16 cellular contexts compared by ENCODE assay signal in the genomic region with DNA sequence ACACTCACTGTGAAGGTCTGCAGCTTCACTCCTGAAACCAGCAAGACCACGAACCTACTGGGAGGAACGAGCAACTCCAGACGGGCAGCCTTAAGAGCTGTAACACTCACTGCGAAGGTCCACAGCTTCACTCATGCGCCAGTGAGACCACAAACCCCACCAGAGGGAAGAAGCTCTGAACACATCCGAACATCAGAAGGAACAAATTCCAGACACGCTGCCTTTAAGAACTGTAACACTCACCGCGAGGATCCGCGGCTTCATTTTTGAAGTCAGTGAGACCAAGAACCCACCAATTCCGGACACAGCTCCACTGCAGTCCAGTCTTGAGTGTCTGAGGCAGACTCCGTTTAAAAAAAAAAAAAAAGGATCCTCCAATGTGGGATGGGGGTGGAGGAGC.
DNase-seq lines count a peak whose midpoint lies in the region; ATAC-seq and TF ChIP-seq lines count a peak whose summit lies in the region.
"Had no signal": no experiment of that assay in that cellular context is flagged by ENCODE, and none has a peak within 500 bp of the region (broad histone marks: within the 10 kb centered on the region; RNA-seq: fewer than 3 reads in every experiment).

No MANE protein-coding gene starts in this region.

- H3K36me3 ChIP-seq in HCT116 (ENCODE audit: control insufficient read depth in 1 of 2, insufficient read depth in 2 of 2, low read length in 2 of 2) (no peaks in the 10 kb centered on the region), trophoblast cell (ENCODE audit: control insufficient read depth in 1 of 2, insufficient read depth in 2 of 2, low read length in 2 of 2) (no peaks in the 10 kb centered on the region)
- H3K36me3 ChIP-seq: SJCRH30 had no signal

- no TSS peak for BruUV-seq in HCT116 (replicated peaks; lab: Mats Ljungman, UMichigan)

- peaks cover 22% of the 10 kb centered on the region for H3K4me1 Mint-ChIP-seq in activated CD8-positive, alpha-beta T cell treated with anti-CD3 and anti-CD28 coated beads, Interleukin-2, amount 10 ng/mL, durations not matched to agents 7 days and 5 days (ENCODE audit: low read depth)
- H3K4me1 Mint-ChIP-seq in activated CD8-positive, alpha-beta T cell treated with anti-CD3 and anti-CD28 coated beads for 36 hours (ENCODE audit: low read depth), result peaks cover 17% of the 10 kb centered on the region
- H3K4me1 Mint-ChIP-seq in central memory CD8-positive, alpha-beta T cell, result peaks cover 17% of the 10 kb centered on the region

- peak overlapping the region; percentile 50 for H2BK120ac ChIP-seq in trophoblast cell (ENCODE audit: insufficient read depth, low read length, poor library complexity)

- no peak for TF ChIP-seq CTCF in activated CD8-positive, alpha-beta T cell treated with anti-CD3 and anti-CD28 coated beads for 36 hours (IDR thresholded peaks at IDR 0.05)
- TF ChIP-seq CTCF in HCT116 (IDR thresholded peaks at IDR 0.05 in 2 of 3, conservative IDR thresholded peaks at IDR 0.05 in 1 of 3; ENCODE audit: borderline replicate concordance in 1 of 3, insufficient read depth in 1 of 3, low read depth in 2 of 3, low read length in 2 of 3), result no peak

- H3K9ac ChIP-seq in HCT116 (ENCODE audit: low read length), result no peak overlapping the region
- H3K9ac ChIP-seq in trophoblast cell (ENCODE audit: low read length), result no peak overlapping the region

- H3K4me3 ChIP-seq in HCT116 (replicated peaks in 1 of 2; ENCODE audit: low read depth in 1 of 2, low read length in 2 of 2), result no peak overlapping the region
- no peak overlapping the region for H3K4me3 ChIP-seq in trophoblast cell (ENCODE audit: low read depth, low read length)
- H3K4me3 ChIP-seq: GM12878, GM23338, SJCRH30 had no signal

- TF ChIP-seq RAD21 in HCT116 (IDR thresholded peaks at IDR 0.05; ENCODE audit: low read depth), result no peak

- peak overlapping the region; percentile 72 for H3K18ac ChIP-seq in trophoblast cell (ENCODE audit: low read length)

- no peaks in the 10 kb centered on the region for H3K36me3 Mint-ChIP-seq in activated CD8-positive, alpha-beta T cell treated with anti-CD3 and anti-CD28 coated beads, Interleukin-2, amount 10 ng/mL, durations not matched to agents 7 days and 5 days (ENCODE audit: low read depth)
- no peaks in the 10 kb centered on the region for H3K36me3 Mint-ChIP-seq in activated CD8-positive, alpha-beta T cell treated with anti-CD3 and anti-CD28 coated beads for 36 hours (ENCODE audit: low read depth)
- peaks cover 2% of the 10 kb centered on the region for H3K36me3 Mint-ChIP-seq in central memory CD8-positive, alpha-beta T cell (ENCODE audit: insufficient read depth)

- H3K79me1 ChIP-seq in trophoblast cell (ENCODE audit: low read length), result peaks cover 24% of the 10 kb centered on the region

- H2BK12ac ChIP-seq in trophoblast cell (ENCODE audit: low read length), result peak overlapping the region; percentile 65

- no peaks in the 10 kb centered on the region for H3K9me3 Mint-ChIP-seq in activated CD8-positive, alpha-beta T cell treated with anti-CD3 and anti-CD28 coated beads, Interleukin-2, amount 10 ng/mL, durations not matched to agents 7 days and 5 days (ENCODE audit: insufficient read depth)
- H3K9me3 Mint-ChIP-seq in activated CD8-positive, alpha-beta T cell treated with anti-CD3 and anti-CD28 coated beads for 36 hours, result no peaks in the 10 kb centered on the region
- H3K9me3 Mint-ChIP-seq in central memory CD8-positive, alpha-beta T cell, result no peaks in the 10 kb centered on the region
- H3K9me3 Mint-ChIP-seq: GM23338 had no signal

- no peak for ATAC-seq in activated CD8-positive, alpha-beta T cell treated with anti-CD3 and anti-CD28 coated beads, Interleukin-2, amount 10 ng/mL, durations not matched to agents 7 days and 5 days
- no peak for ATAC-seq in activated CD8-positive, alpha-beta T cell treated with anti-CD3 and anti-CD28 coated beads for 36 hours
- no peak for ATAC-seq in HCT116
- ATAC-seq in central memory CD8-positive, alpha-beta T cell (replicated peaks; ENCODE audit: extremely low read depth, poor library complexity, severe bottlenecking), result no peak
- no peak for ATAC-seq in GM19035 (IDR thresholded peaks at IDR 0.05; ENCODE audit: unreplicated experiment)
- no peak for ATAC-seq in activated CD4-positive, CD25-positive, alpha-beta regulatory T cell treated with anti-CD3 and anti-CD28 coated beads, Interleukin-2, amount 50 U/mL, for 24 hours
- ATAC-seq in GM19023 (IDR thresholded peaks at IDR 0.05; ENCODE audit: unreplicated experiment), result no peak

- H2BK5ac ChIP-seq in trophoblast cell (ENCODE audit: low read depth, low read length, poor library complexity), result peak overlapping the region; percentile 90

- POLR2A ChIA-PET in activated CD8-positive, alpha-beta T cell treated with anti-CD3 and anti-CD28 coated beads, Interleukin-2, amount 10 ng/mL, durations not matched to agents 7 days and 5 days (lab: Charles Lee), result interaction anchor here (1.9 kb wide), 1 partner anchor 61 kb away, joined by 9 read pairs; the partner anchor contains the start of gene NEDD9
- POLR2A ChIA-PET in activated CD8-positive, alpha-beta T cell treated with anti-CD3 and anti-CD28 coated beads for 36 hours (lab: Charles Lee), result interaction anchor here (1.3 kb wide), 1 partner anchor 324 kb away, joined by 3 read pairs; no protein-coding TSS in a partner anchor
- POLR2A ChIA-PET in HCT116 (lab: Charles Lee), result no interaction called here

- intact Hi-C loops in activated CD8-positive, alpha-beta T cell treated with anti-CD3 and anti-CD28 coated beads for 36 hours (cut with micrococcal nuclease), result loop anchor here (2.0 to 10.0 kb wide), 2 partner anchors 243 to 325 kb away; no protein-coding TSS in a partner anchor
- intact Hi-C loops in HCT116 (cut with micrococcal nuclease), result loop anchor here (1.0 to 10.0 kb wide), 2 partner anchors 324 to 403 kb away; no protein-coding TSS in a partner anchor

- RAD21 ChIA-PET in HCT116 (lab: Charles Lee; ENCODE audit: low non-redundant PET in 1 of 2, low total read pairs in 2 of 2, uncharacterized antibody in 2 of 2, unreplicated experiment in 2 of 2), result no interaction called here

- H4K8ac ChIP-seq in trophoblast cell (ENCODE audit: low read depth, low read length), result peak overlapping the region; percentile 40

- H3K4me1 ChIP-seq in HCT116 (ENCODE audit: control insufficient read depth in 1 of 2, insufficient read depth in 2 of 2, low read length in 2 of 2), result no peaks in the 10 kb centered on the region
- peaks cover 2 to 11% of the 10 kb centered on the region in 2 experiments for H3K4me1 ChIP-seq in trophoblast cell (ENCODE audit: control insufficient read depth in 1 of 2, insufficient read depth in 2 of 2, low read length in 2 of 2)
- H3K4me1 ChIP-seq: SJCRH30 had no signal

- no peak for DNase-seq in activated CD8-positive, alpha-beta T cell treated with anti-CD3 and anti-CD28 coated beads, Interleukin-2, amount 10 ng/mL, durations not matched to agents 7 days and 5 days
- no peak for DNase-seq in activated CD8-positive, alpha-beta T cell treated with anti-CD3 and anti-CD28 coated beads for 36 hours
- no peak for DNase-seq in HCT116 (ENCODE audit: low read depth, low spot score)
- no peak for DNase-seq in central memory CD8-positive, alpha-beta T cell (ENCODE audit: low spot score in 2 of 2)
- DNase-seq in trophoblast cell, result no peak
- DNase-seq: DMS 273 treated with DMSO at 0.1 percent for 48 hours, NCI-H2081 treated with DMSO at 0.1 percent for 48 hours, NCI-H524 treated with DMSO at 0.1 percent for 48 hours had no signal

- H3K27me3 ChIP-seq in HCT116 (ENCODE audit: insufficient read depth, low read length) (no peaks in the 10 kb centered on the region), trophoblast cell (ENCODE audit: insufficient read depth, low read length) (no peaks in the 10 kb centered on the region)
- H3K27me3 ChIP-seq: SJCRH30 had no signal

- CTCF ChIA-PET in activated CD8-positive, alpha-beta T cell treated with anti-CD3 and anti-CD28 coated beads, Interleukin-2, amount 10 ng/mL, durations not matched to agents 7 days and 5 days (lab: Charles Lee), result interaction anchor here (0.7 to 3.6 kb wide), 39 partner anchors 9 to 324 kb away, joined by 3 to 48 read pairs (median 4); partner anchors contain the start of gene NEDD9
- CTCF ChIA-PET in activated CD8-positive, alpha-beta T cell treated with anti-CD3 and anti-CD28 coated beads for 36 hours (lab: Charles Lee), result interaction anchor here (0.7 to 8.8 kb wide), 41 partner anchors 8 to 370 kb away, joined by 3 to 98 read pairs (median 4); partner anchors contain the start of gene NEDD9
- CTCF ChIA-PET in HCT116 (lab: Charles Lee), result interaction anchor here (0.9 to 1.0 kb wide), 2 partner anchors 324 to 404 kb away, joined by 3 to 5 read pairs; no protein-coding TSS in a partner anchor

- H4K20me1 ChIP-seq in HCT116 (ENCODE audit: insufficient read depth), result no peaks in the 10 kb centered on the region

- H3K9me3 ChIP-seq in HCT116 (ENCODE audit: control insufficient read depth in 1 of 2, insufficient read depth in 1 of 2, low read depth in 1 of 2, low read length in 2 of 2) (no peaks in the 10 kb centered on the region), trophoblast cell (ENCODE audit: insufficient read depth, low read depth, low read length) (no peaks in the 10 kb centered on the region)
- H3K9me3 ChIP-seq: Caco-2, SJCRH30 had no signal

- H3K79me2 ChIP-seq in HCT116 (ENCODE audit: insufficient read depth, low read length) (no peaks in the 10 kb centered on the region), trophoblast cell (ENCODE audit: control insufficient read depth, insufficient read depth, low read length, poor library complexity) (no peaks in the 10 kb centered on the region)

- H2AK5ac ChIP-seq in trophoblast cell (ENCODE audit: low read length), result no peak overlapping the region

- H3K27me3 Mint-ChIP-seq in activated CD8-positive, alpha-beta T cell treated with anti-CD3 and anti-CD28 coated beads, Interleukin-2, amount 10 ng/mL, durations not matched to agents 7 days and 5 days (ENCODE audit: low read depth), result no peaks in the 10 kb centered on the region
- H3K27me3 Mint-ChIP-seq in activated CD8-positive, alpha-beta T cell treated with anti-CD3 and anti-CD28 coated beads for 36 hours, result no peaks in the 10 kb centered on the region
- H3K27me3 Mint-ChIP-seq in central memory CD8-positive, alpha-beta T cell, result no peaks in the 10 kb centered on the region

- TF ChIP-seq POLR2A in HCT116 (IDR thresholded peaks at IDR 0.05; ENCODE audit: borderline replicate concordance, extremely low read depth, insufficient read depth, insufficient read length), result no peak

- H4K91ac ChIP-seq in trophoblast cell (ENCODE audit: low read depth, low read length), result peak overlapping the region; percentile 84

- no peak overlapping the region for H3K23ac ChIP-seq in trophoblast cell (ENCODE audit: low read length)

- H3K27ac ChIP-seq in HCT116 (ENCODE audit: low read depth, low read length) (no peak overlapping the region), trophoblast cell (ENCODE audit: low read depth, low read length) (peak overlapping the region; percentile 90)
- H3K27ac ChIP-seq: C4-2B, SJCRH30 had no signal

- H4K12ac ChIP-seq in trophoblast cell (ENCODE audit: low read depth, low read length), result no peak overlapping the region

- H3K4me3 Mint-ChIP-seq in activated CD8-positive, alpha-beta T cell treated with anti-CD3 and anti-CD28 coated beads, Interleukin-2, amount 10 ng/mL, durations not matched to agents 7 days and 5 days, result no peak overlapping the region
- no peak overlapping the region for H3K4me3 Mint-ChIP-seq in activated CD8-positive, alpha-beta T cell treated with anti-CD3 and anti-CD28 coated beads for 36 hours
- H3K4me3 Mint-ChIP-seq in central memory CD8-positive, alpha-beta T cell, result peak overlapping the region; percentile 72
- H3K4me3 Mint-ChIP-seq: GM23338 had no signal

- H3K14ac ChIP-seq in trophoblast cell (ENCODE audit: low read length), result peak overlapping the region; percentile 60

- WGBS in trophoblast cell (ENCODE audit: extremely low coverage, insufficient coverage, insufficient read length), result no CpG with 5 or more reads among the region's 13 CpGs

- H3K9me2 ChIP-seq in HCT116 (ENCODE audit: insufficient read depth), result no peaks in the 10 kb centered on the region

- no peak overlapping the region for H2AFZ ChIP-seq in HCT116 (ENCODE audit: low read depth, low read length, poor library complexity, severe bottlenecking)
- no peak overlapping the region for H2AFZ ChIP-seq in trophoblast cell (ENCODE audit: insufficient read depth, low read length, poor library complexity)

- H3K27ac Mint-ChIP-seq in activated CD8-positive, alpha-beta T cell treated with anti-CD3 and anti-CD28 coated beads, Interleukin-2, amount 10 ng/mL, durations not matched to agents 7 days and 5 days, result peak overlapping the region; percentile 21
- H3K27ac Mint-ChIP-seq in activated CD8-positive, alpha-beta T cell treated with anti-CD3 and anti-CD28 coated beads for 36 hours, result no peak overlapping the region
- H3K27ac Mint-ChIP-seq in central memory CD8-positive, alpha-beta T cell (ENCODE audit: low read depth), result no peak overlapping the region
- H3K27ac Mint-ChIP-seq: GM23338 had no signal

- H3K4me2 ChIP-seq in HCT116 (ENCODE audit: low read length), result peak overlapping the region; percentile 18; the same call in 1 of the 2 replicates
- H3K4me2 ChIP-seq in trophoblast cell (ENCODE audit: low read length), result no peak overlapping the region

- peak overlapping the region; percentile 33 for H3K4ac ChIP-seq in trophoblast cell (ENCODE audit: low read depth, low read length)
